11 cellular contexts compared by ENCODE assay signal in genomic region chr1:114040273-114041043, GRCh38.
DNase-seq lines count a peak whose midpoint lies in the region; ATAC-seq and TF ChIP-seq lines count a peak whose summit lies in the region.
"Had no signal": no experiment of that assay in that cellular context is flagged by ENCODE, and none has a peak within 500 bp of the region (broad histone marks: within the 10 kb centered on the region; RNA-seq: fewer than 3 reads in every experiment).

No MANE protein-coding gene starts in this region.

- H2AFZ ChIP-seq in DND-41 (ENCODE audit: low read depth, low read length) = no peak overlapping the region

- H3K4me3 ChIP-seq in DND-41 (ENCODE audit: low read depth in 1 of 2, low read length in 2 of 2) (no peak overlapping the region), cardiac fibroblast (replicated peaks in 1 of 2; ENCODE audit: low read depth in 2 of 2, low read length in 2 of 2) (no peak overlapping the region)

- H3K27ac ChIP-seq in DND-41 (ENCODE audit: low read length) = no peak overlapping the region
- H3K27ac ChIP-seq in caudate nucleus (ENCODE audit: low read depth, low read length) = no peak overlapping the region

- no peaks in the 10 kb centered on the region for H3K9me3 ChIP-seq in DND-41 (ENCODE audit: insufficient read depth, low read length, severe bottlenecking)

- peaks cover 7% of the 10 kb centered on the region for H3K27me3 ChIP-seq in DND-41 (ENCODE audit: insufficient read depth, low read length, poor library complexity)

- no peak overlapping the region for H3K9ac ChIP-seq in DND-41 (ENCODE audit: low read depth, low read length)

- no peaks in the 10 kb centered on the region for H3K79me2 ChIP-seq in DND-41 (ENCODE audit: insufficient read depth, low read length)

- DNase-seq in DND-41 (no peak), MV-4-11 (lab: John Stamatoyannopoulos, UW) (peak; percentile 98), cardiac fibroblast (ENCODE audit: low read depth in 2 of 2) (peak; percentile 14 to 39), myocyte (ENCODE audit: low read depth) (peak; percentile 90), caudate nucleus (lab: John Stamatoyannopoulos, UW) (no peak), UCSD-AML1 (lab: John Stamatoyannopoulos, UW; ENCODE audit: unreplicated experiment) (no peak)
- DNase-seq: effector CD8-positive, alpha-beta T cell; NCI-H1417 treated with DMSO at 0.1 percent for 48 hours; stimulated activated CD4-positive, alpha-beta T cell treated with anti-CD3 and anti-CD28 coated beads, Interleukin-4, amount 100 ng/mL, for 4 hours had no signal

- no peak overlapping the region for H3K4me2 ChIP-seq in DND-41 (ENCODE audit: insufficient read depth, low read length)

- no peaks in the 10 kb centered on the region for H3K36me3 ChIP-seq in DND-41 (ENCODE audit: insufficient read depth, low read length)

- no peaks in the 10 kb centered on the region for H4K20me1 ChIP-seq in DND-41 (ENCODE audit: insufficient read depth, low read length)

- ATAC-seq in DND-41 (ENCODE audit: insufficient read depth, low read depth) (peak; percentile 52; the same call in 2 of the 3 replicates), GM21723 (IDR thresholded peaks at IDR 0.05; ENCODE audit: unreplicated experiment) (no peak), GM19035 (IDR thresholded peaks at IDR 0.05; ENCODE audit: unreplicated experiment) (no peak)

- TF ChIP-seq CTCF in DND-41 (IDR thresholded peaks at IDR 0.05; ENCODE audit: borderline replicate concordance, extremely low read depth, low read length, poor library complexity, severe bottlenecking) (no peak), cardiac fibroblast (IDR thresholded peaks at IDR 0.05; ENCODE audit: low read depth, low read length) (no peak)

- no peaks in the 10 kb centered on the region for H3K4me1 ChIP-seq in DND-41 (ENCODE audit: insufficient read depth, low read length)

Comparison
In these comparisons a context has a peak if more than half of its experiments do, and no peak if none do; other contexts are left out.
1. DNase-seq: peak in MV-4-11 (single experiment), cardiac fibroblast (2 of 2) and myocyte (single experiment); none in DND-41 (single experiment), caudate nucleus (0 of 61) and UCSD-AML1 (single experiment).